29 cellular contexts compared by ENCODE assay signal in the genomic region with DNA sequence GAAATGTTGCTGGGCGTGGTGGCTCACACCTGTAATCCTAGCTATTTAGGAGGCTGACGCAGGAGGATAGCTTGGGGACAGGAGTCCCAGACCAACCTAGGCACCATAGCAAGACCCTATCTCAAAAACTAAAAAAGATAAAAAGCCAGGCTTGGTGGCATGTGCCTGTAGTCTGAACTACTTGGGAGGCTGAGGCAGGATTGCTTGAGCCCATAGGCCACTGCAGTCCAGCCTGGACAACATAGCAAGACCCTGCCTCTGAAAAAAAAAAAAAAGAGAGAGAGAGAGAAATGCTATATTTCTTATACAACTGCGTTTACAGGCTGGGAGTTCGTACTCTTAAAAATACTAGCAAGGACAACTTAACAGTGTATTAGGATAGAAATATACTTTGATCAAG. TPM values are rescaled to one million over a fixed set of nuclear protein-coding genes. Genes with fewer than 3 reads are reported as not detected.
"Had no signal": no experiment of that assay in that cellular context is flagged by ENCODE, and none has a peak within 500 bp of the region (broad histone marks: within the 10 kb centered on the region; RNA-seq: fewer than 3 reads in every experiment).

No MANE protein-coding gene starts in this region.

- H2AFZ ChIP-seq: neural progenitor cell had no signal

- H3K36me3 Mint-ChIP-seq: natural killer cell; neural progenitor cell; stimulated activated effector memory CD8-positive, alpha-beta T cell treated with anti-CD3 and anti-CD28 coated beads, Interleukin-12 subunit alpha, Interleukin-12 subunit beta, amount 100 ng/mL, for 72 hours; stimulated activated naive B cell treated with anti-CD40 and anti-IgM and Interleukin-4, amounts not matched to agents 10 μg/mL and 1 μg/mL and 100 μg/mL, for 72 hours had no signal

- DNase-seq: naive thymus-derived CD4-positive, alpha-beta T cell; natural killer cell; occipital lobe; ovary; psoas muscle; right cardiac atrium; right lobe of liver; sigmoid colon; small intestine; stimulated activated CD4-positive, alpha-beta T cell treated with anti-CD3 and anti-CD28 coated beads, Interleukin-15, amount 100 ng/mL, for 24 hours; stimulated activated CD4-positive, alpha-beta T cell treated with anti-CD3 and anti-CD28 coated beads, Interleukin-2, amount 100 ng/mL, for 24 hours; stimulated activated CD4-positive, alpha-beta T cell treated with anti-CD3 and anti-CD28 coated beads, Interleukin-2, amount 100 ng/mL, for 48 hours; stimulated activated CD4-positive, alpha-beta T cell treated with anti-CD3 and anti-CD28 coated beads, Interleukin-4, amount 100 ng/mL, for 24 hours; stimulated activated naive B cell treated with anti-CD40 and anti-IgM and Interleukin-4, amounts not matched to agents 10 μg/mL and 1 μg/mL and 100 μg/mL, for 72 hours; stimulated activated naive CD4-positive, alpha-beta T cell treated with Interleukin-2 at 50 U/mL for 16 hours; stomach; thyroid gland; trophoblast cell; upper lobe of right lung; uterus had no signal

- H3K9ac ChIP-seq: neural progenitor cell had no signal

- H3K36me3 ChIP-seq: neural progenitor cell, ovary, right lobe of liver, sigmoid colon, stomach, thoracic aorta, thyroid gland, tibial nerve, upper lobe of right lung, uterus had no signal

- H3K27ac Mint-ChIP-seq: naive thymus-derived CD4-positive, alpha-beta T cell; natural killer cell; nephron; neural progenitor cell; stimulated activated effector memory CD8-positive, alpha-beta T cell treated with anti-CD3 and anti-CD28 coated beads, Interleukin-12 subunit alpha, Interleukin-12 subunit beta, amount 100 ng/mL, for 72 hours; stimulated activated naive B cell treated with anti-CD40 and anti-IgM and Interleukin-4, amounts not matched to agents 10 μg/mL and 1 μg/mL and 100 μg/mL, for 72 hours; stimulated activated naive CD8-positive, alpha-beta T cell treated with anti-CD3 and anti-CD28 coated beads, Interleukin-15, Interleukin-2, amounts not matched to agents 100 ng/mL and 50 ng/mL, for 24 hours had no signal

- H3K4me1 Mint-ChIP-seq: nephron; stimulated activated effector memory CD8-positive, alpha-beta T cell treated with anti-CD3 and anti-CD28 coated beads, Interleukin-12 subunit alpha, Interleukin-12 subunit beta, amount 100 ng/mL, for 72 hours had no signal

- H3K9me3 Mint-ChIP-seq: naive thymus-derived CD4-positive, alpha-beta T cell; natural killer cell; nephron; neural progenitor cell; stimulated activated effector memory CD8-positive, alpha-beta T cell treated with anti-CD3 and anti-CD28 coated beads, Interleukin-12 subunit alpha, Interleukin-12 subunit beta, amount 100 ng/mL, for 72 hours; stimulated activated naive B cell treated with anti-CD40 and anti-IgM and Interleukin-4, amounts not matched to agents 10 μg/mL and 1 μg/mL and 100 μg/mL, for 72 hours; stimulated activated naive CD8-positive, alpha-beta T cell treated with anti-CD3 and anti-CD28 coated beads, Interleukin-15, Interleukin-2, amounts not matched to agents 100 ng/mL and 50 ng/mL, for 24 hours had no signal

- H3K4me1 ChIP-seq: neural progenitor cell, psoas muscle, right lobe of liver, sigmoid colon, stomach, thyroid gland, tibial nerve, upper lobe of right lung, uterus had no signal

- H3K4me3 ChIP-seq: neural progenitor cell, ovary, psoas muscle, right lobe of liver, sigmoid colon, stomach, thoracic aorta, thyroid gland, tibial nerve, upper lobe of right lung, uterus had no signal

- H3K4me3 Mint-ChIP-seq: naive thymus-derived CD4-positive, alpha-beta T cell; natural killer cell; nephron; neural progenitor cell; stimulated activated effector memory CD8-positive, alpha-beta T cell treated with anti-CD3 and anti-CD28 coated beads, Interleukin-12 subunit alpha, Interleukin-12 subunit beta, amount 100 ng/mL, for 72 hours; stimulated activated naive B cell treated with anti-CD40 and anti-IgM and Interleukin-4, amounts not matched to agents 10 μg/mL and 1 μg/mL and 100 μg/mL, for 72 hours; stimulated activated naive CD8-positive, alpha-beta T cell treated with anti-CD3 and anti-CD28 coated beads, Interleukin-15, Interleukin-2, amounts not matched to agents 100 ng/mL and 50 ng/mL, for 24 hours had no signal

- ATAC-seq: naive thymus-derived CD4-positive, alpha-beta T cell; natural killer cell; psoas muscle; right cardiac atrium; right lobe of liver; stimulated activated effector memory CD8-positive, alpha-beta T cell treated with anti-CD3 and anti-CD28 coated beads, Interleukin-12 subunit alpha, Interleukin-12 subunit beta, amount 100 ng/mL, for 72 hours; upper lobe of right lung had no signal

- H3K27me3 ChIP-seq: neural progenitor cell, ovary, right lobe of liver, sigmoid colon, stomach, thyroid gland, tibial nerve, upper lobe of right lung, uterus had no signal

- H3K4me2 ChIP-seq: neural progenitor cell had no signal

- H3K9me3 ChIP-seq: ovary, psoas muscle, right lobe of liver, sigmoid colon, stomach, thoracic aorta, thyroid gland, upper lobe of right lung, uterus had no signal

- H3K27me3 Mint-ChIP-seq: naive thymus-derived CD4-positive, alpha-beta T cell; stimulated activated naive B cell treated with anti-CD40 and anti-IgM and Interleukin-4, amounts not matched to agents 10 μg/mL and 1 μg/mL and 100 μg/mL, for 72 hours; stimulated activated naive CD8-positive, alpha-beta T cell treated with anti-CD3 and anti-CD28 coated beads, Interleukin-15, Interleukin-2, amounts not matched to agents 100 ng/mL and 50 ng/mL, for 24 hours had no signal

- H3K27ac ChIP-seq: neural progenitor cell, ovary, psoas muscle, right lobe of liver, sigmoid colon, stomach, thoracic aorta, thyroid gland, tibial nerve, upper lobe of right lung, uterus had no signal

RNA-seq across cellular contexts. Expression of a gene that starts 46.2 kb away (rescaled TPM):
- total RNA-seq: occipital lobe, skeletal muscle tissue, temporal lobe had no signal
- polyA plus RNA-seq: naive thymus-derived CD4-positive, alpha-beta T cell; neural cell had no signal
